ENCODE assay signal across 8 cellular contexts in the genomic region with DNA sequence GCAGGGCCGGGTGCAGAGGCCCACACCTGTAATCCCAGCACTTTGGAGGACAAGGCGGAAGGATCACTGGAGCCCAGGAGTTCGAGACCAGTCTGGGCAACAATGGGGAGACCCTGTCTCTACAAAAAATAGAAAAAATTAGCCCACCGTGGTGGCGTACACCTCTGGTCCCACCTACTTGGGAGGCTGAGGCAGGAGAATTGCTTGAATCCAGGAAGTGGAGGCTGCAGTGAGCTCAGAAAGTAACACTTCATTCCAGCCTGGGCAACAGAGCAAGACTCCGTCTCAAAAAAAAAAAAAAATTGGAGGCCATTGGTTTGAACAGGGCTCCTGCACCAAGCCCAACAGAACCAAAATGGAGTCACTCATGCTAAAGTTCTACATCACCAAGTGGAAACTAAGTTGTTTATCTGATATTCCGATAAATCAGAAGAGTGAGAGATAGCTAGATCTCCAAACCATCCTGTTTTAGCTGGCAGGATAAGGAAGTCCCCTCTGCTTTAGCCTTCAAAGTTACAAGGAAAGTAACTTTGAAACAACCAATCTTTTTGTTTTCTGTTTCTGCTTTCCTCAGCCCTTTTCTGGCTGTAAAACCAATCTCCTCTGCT. TPM values are rescaled to one million over a fixed set of nuclear protein-coding genes. Genes with fewer than 3 reads are reported as not detected.
DNase-seq lines count a peak whose midpoint lies in the region; ATAC-seq and TF ChIP-seq lines count a peak whose summit lies in the region.

No MANE protein-coding gene starts in this region.

- H3K9me3 ChIP-seq in CD4-positive, alpha-beta memory T cell (ENCODE audit: control insufficient read depth in 1 of 2, low read length in 2 of 2): no peaks in the 10 kb centered on the region
- H3K9me3 ChIP-seq in neural progenitor cell (ENCODE audit: low read depth): no peaks in the 10 kb centered on the region

- peaks cover 13% of the 10 kb centered on the region for H3K79me2 ChIP-seq in neural progenitor cell (ENCODE audit: low read depth)

- peaks cover 6% of the 10 kb centered on the region for H3K36me3 ChIP-seq in CD4-positive, alpha-beta memory T cell (ENCODE audit: insufficient read depth, low read length)
- H3K36me3 ChIP-seq in neural progenitor cell: no peaks in the 10 kb centered on the region

- H3K4me1 Mint-ChIP-seq in CD4-positive, alpha-beta memory T cell: peaks cover 13 to 42% (median 25%) of the 10 kb centered on the region in 4 donors
- peaks cover 31% of the 10 kb centered on the region for H3K4me1 Mint-ChIP-seq in neural progenitor cell

- peaks cover 20% of the 10 kb centered on the region for H3K4me1 ChIP-seq in CD4-positive, alpha-beta memory T cell (ENCODE audit: insufficient read depth, low read length)
- peaks cover 16% of the 10 kb centered on the region for H3K4me1 ChIP-seq in neural progenitor cell

- intact Hi-C loops in CD4-positive, alpha-beta memory T cell (cut with micrococcal nuclease): no loop called here

- CTCF ChIA-PET in CD4-positive, alpha-beta memory T cell (lab: Charles Lee; ENCODE audit: partially characterized antibody): interaction anchor here (0.9 to 6.1 kb wide), 7 partner anchors 12 to 113 kb away, joined by 3 to 23 read pairs (median 5); a partner anchor contains a TSS

- no peaks in the 10 kb centered on the region for H3K27me3 Mint-ChIP-seq in CD4-positive, alpha-beta memory T cell
- H3K27me3 Mint-ChIP-seq in neural progenitor cell (ENCODE audit: insufficient read depth, low read depth): peaks cover 2% of the 10 kb centered on the region

- H3K36me3 Mint-ChIP-seq in CD4-positive, alpha-beta memory T cell: peaks cover 0 to 7% of the 10 kb centered on the region in 2 donors
- no peaks in the 10 kb centered on the region for H3K36me3 Mint-ChIP-seq in neural progenitor cell

- H3K27ac ChIP-seq in CD4-positive, alpha-beta memory T cell (ENCODE audit: low read depth, low read length): peak overlapping the region; percentile 90
- H3K27ac ChIP-seq in cingulate gyrus (ENCODE audit: low read depth, low read length) (peak overlapping the region; percentile 88), neural progenitor cell (no peak overlapping the region)

- peaks cover 0 to 2% (median 0%) of the 10 kb centered on the region in 8 donors for H3K9me3 Mint-ChIP-seq in CD4-positive, alpha-beta memory T cell
- H3K9me3 Mint-ChIP-seq in neural progenitor cell: no peaks in the 10 kb centered on the region

- H3K4me2 ChIP-seq in neural progenitor cell: peak overlapping the region; percentile 91

- no peak overlapping the region for H3K9ac ChIP-seq in neural progenitor cell

- POLR2A ChIA-PET in CD4-positive, alpha-beta memory T cell (lab: Charles Lee; ENCODE audit: partially characterized antibody): interaction anchor here (0.7 to 3.9 kb wide), 10 partner anchors 9 to 92 kb away, joined by 3 to 107 read pairs (median 7); a partner anchor contains a TSS

- TF ChIP-seq CTCF in NB4 (IDR thresholded peaks at IDR 0.05; ENCODE audit: low read depth, low read length) (no peak), neural progenitor cell (IDR thresholded peaks at IDR 0.05) (no peak)

- no peaks in the 10 kb centered on the region for H3K27me3 ChIP-seq in CD4-positive, alpha-beta memory T cell (ENCODE audit: insufficient read depth, low read length)
- no peaks in the 10 kb centered on the region for H3K27me3 ChIP-seq in neural progenitor cell

- H3F3A ChIP-seq in neural progenitor cell (ENCODE audit: low read depth): peaks cover 50% of the 10 kb centered on the region

- no peak overlapping the region for H2AFZ ChIP-seq in neural progenitor cell (replicated peaks)

- no peaks in the 10 kb centered on the region for H4K20me1 ChIP-seq in neural progenitor cell (ENCODE audit: low read depth)

- H3K4me3 Mint-ChIP-seq in CD4-positive, alpha-beta memory T cell: peak overlapping the region in 7 of 8 donors; percentile 95 to 99 (median 98)
- H3K4me3 Mint-ChIP-seq in neural progenitor cell: peak overlapping the region; percentile 96

- DNase-seq in CD4-positive, alpha-beta memory T cell: no peak
- DNase-seq in NB4 (ENCODE audit: low read depth) (no peak), neural progenitor cell (ENCODE audit: low spot score) (no peak), DMS79 (lab: John Stamatoyannopoulos, UW) (no peak)

- ATAC-seq in GM19351 (IDR thresholded peaks at IDR 0.05; ENCODE audit: unreplicated experiment): no peak
- no peak for ATAC-seq in GM18498 (IDR thresholded peaks at IDR 0.05; ENCODE audit: unreplicated experiment)
- ATAC-seq in HG02970 (IDR thresholded peaks at IDR 0.05; ENCODE audit: low FRiP score, unreplicated experiment): no peak

- no peak for TF ChIP-seq POLR2A in NB4 (IDR thresholded peaks at IDR 0.05; ENCODE audit: extremely low read depth, insufficient read length)

- H3K4me3 ChIP-seq in CD4-positive, alpha-beta memory T cell (ENCODE audit: low read length in 2 of 2): peak overlapping the region; percentile 90 to 97
- H3K4me3 ChIP-seq in NB4 (ENCODE audit: low read depth, low read length): peak overlapping the region; percentile 91
- H3K4me3 ChIP-seq in neural progenitor cell: peak overlapping the region; percentile 80

- H3K27ac Mint-ChIP-seq in CD4-positive, alpha-beta memory T cell: peak overlapping the region; percentile 89 to 100 (median 98)
- H3K27ac Mint-ChIP-seq in neural progenitor cell: no peak overlapping the region

RNA-seq across cellular contexts. Expression of a gene that starts 0.8 kb away (rescaled TPM):
- 10 to 100 TPM; 51.0 to 53.0 TPM for total RNA-seq in CD4-positive, alpha-beta memory T cell
- 100 to 1,000 TPM; 112 to 187 TPM for polyA plus RNA-seq in CD4-positive, alpha-beta memory T cell
- total RNA-seq in neural progenitor cell (ENCODE audit: low replicate concordance): 8.6 and 10.2 TPM in 2 replicates

RNA-seq across cellular contexts. Expression of a gene that starts 12.8 kb away (rescaled TPM):
- 10 to 100 TPM; 52.2 to 57.4 TPM for total RNA-seq in CD4-positive, alpha-beta memory T cell
- polyA plus RNA-seq in CD4-positive, alpha-beta memory T cell: 10 to 100 TPM; 26.6 to 49.7 TPM
- total RNA-seq in neural progenitor cell (ENCODE audit: low replicate concordance): 5.3 and 14.7 TPM in 2 replicates

RNA-seq across cellular contexts. Expression of a gene that starts 51.8 kb away (rescaled TPM):
- 1 to 10 TPM in 1 of 2 experiments, not detected in 1; 1.4 TPM for total RNA-seq in CD4-positive, alpha-beta memory T cell
- 1 to 10 TPM in 1 of 2 donors, under 1 TPM in 1; 0.93 to 1.1 TPM for polyA plus RNA-seq in CD4-positive, alpha-beta memory T cell
- total RNA-seq in neural progenitor cell (ENCODE audit: low replicate concordance): 7.8 and 8.2 TPM in 2 replicates
